1 cellular context compared by ENCODE assay signal in genomic region chr17:17015221-17015620, GRCh38.
TF ChIP-seq lines count a peak whose summit lies in the region.

No MANE protein-coding gene starts in this region.

TF ChIP-seq in IMR-90, 13 proteins besides CTCF, POLR2A, EP300 and RAD21:
- no peak for TF ChIP-seq RFX5 (IDR thresholded peaks at IDR 0.05; ENCODE audit: low read depth, low read length)
